23 cellular contexts compared by ENCODE assay signal in the genomic region with DNA sequence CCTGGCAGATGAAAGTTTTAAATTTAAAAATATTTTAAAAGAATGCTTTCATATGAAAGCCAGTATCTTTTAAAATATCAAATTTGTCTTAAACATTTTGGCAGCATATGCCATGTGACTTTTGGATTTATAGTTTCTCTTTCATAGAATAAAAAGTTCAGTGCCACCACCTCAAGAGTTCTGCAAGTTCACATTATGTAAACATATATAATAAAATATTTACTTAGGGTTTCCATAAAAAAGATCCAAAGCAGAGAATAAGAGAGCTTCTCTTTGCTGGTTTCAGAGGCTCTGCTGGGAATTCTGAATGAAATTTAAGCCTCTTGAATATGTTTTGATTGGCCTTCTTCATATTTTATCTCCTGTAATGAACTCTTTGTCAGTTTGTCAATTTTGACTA.
"Had no signal": no experiment of that assay in that cellular context is flagged by ENCODE, and none has a peak within 500 bp of the region (broad histone marks: within the 10 kb centered on the region; RNA-seq: fewer than 3 reads in every experiment).

No MANE protein-coding gene starts in this region.

- H3K9ac ChIP-seq: parathyroid adenoma had no signal

- H3K36me3 ChIP-seq: neutrophil had no signal

- H3K4me3 ChIP-seq: esophagus squamous epithelium, psoas muscle, smooth muscle cell, tibial artery, upper lobe of right lung had no signal

- H3K4me2 ChIP-seq: smooth muscle cell had no signal

- H3K27ac ChIP-seq: neutrophil, parathyroid adenoma, psoas muscle, tibial artery, upper lobe of right lung had no signal

- H3K9me3 ChIP-seq: esophagus squamous epithelium, neutrophil, psoas muscle, tibial artery, upper lobe of right lung had no signal

- H3K4me1 ChIP-seq: parathyroid adenoma, tibial artery, upper lobe of right lung had no signal

- DNase-seq: activated CD4-positive, alpha-beta memory T cell treated with anti-CD3 and anti-CD28 coated beads, Interleukin-2, amount 10 ng/mL, durations not matched to agents 7 days and 5 days; activated CD4-positive, alpha-beta T cell treated with anti-CD3 and anti-CD28 coated beads, Interleukin-2, amount 10 ng/mL, durations not matched to agents 24 days and 14 days; activated naive CD8-positive, alpha-beta T cell treated with anti-CD3 and anti-CD28 coated beads, Interleukin-2, amount 50 U/mL, for 24 hours; activated T-cell treated with anti-CD3 and anti-CD28 coated beads, Interleukin-2, amount 50 U/mL, for 4 hours; amygdala; caudate nucleus; esophagus squamous epithelium; left ventricle myocardium superior; nephron progenitor cell; psoas muscle; stimulated activated CD4-positive, alpha-beta T cell treated with anti-CD3 and anti-CD28 coated beads, Interleukin-1b, Interleukin-23, amount 100 ng/mL, for 48 hours; stimulated activated CD4-positive, alpha-beta T cell treated with anti-CD3 and anti-CD28 coated beads, Interleukin-4, amount 100 ng/mL, for 4 hours; stimulated activated CD8-positive, alpha-beta memory T cell treated with anti-CD3 and anti-CD28 coated beads, Interleukin-4, amount 100 ng/mL, for 48 hours; stimulated activated naive CD8-positive, alpha-beta T cell treated with anti-CD3 and anti-CD28 coated beads, Interleukin-15, amount 100 ng/mL, for 72 hours; substantia nigra; T-helper 9 cell; tibial artery; upper lobe of right lung had no signal

- H2AFZ ChIP-seq: parathyroid adenoma had no signal

- ATAC-seq: activated CD4-positive, CD25-positive, alpha-beta regulatory T cell treated with anti-CD3 and anti-CD28 coated beads, Interleukin-2, amount 50 U/mL, for 24 hours; activated naive CD8-positive, alpha-beta T cell treated with anti-CD3 and anti-CD28 coated beads, Interleukin-2, amount 50 U/mL, for 24 hours; activated T-cell treated with anti-CD3 and anti-CD28 coated beads, Interleukin-2, amount 50 U/mL, for 4 hours; stimulated activated memory B cell treated with anti-CD40 and anti-IgM and Interleukin-4, amounts not matched to agents 10 μg/mL and 1 μg/mL and 100 μg/mL, for 72 hours; stimulated activated naive CD8-positive, alpha-beta T cell treated with anti-CD3 and anti-CD28 coated beads, Interleukin-15, amount 100 ng/mL, for 72 hours had no signal

- H3K27me3 ChIP-seq: esophagus squamous epithelium, neutrophil, tibial artery, upper lobe of right lung had no signal
